ENCODE assay signal across 10 cellular contexts in the genomic region with DNA sequence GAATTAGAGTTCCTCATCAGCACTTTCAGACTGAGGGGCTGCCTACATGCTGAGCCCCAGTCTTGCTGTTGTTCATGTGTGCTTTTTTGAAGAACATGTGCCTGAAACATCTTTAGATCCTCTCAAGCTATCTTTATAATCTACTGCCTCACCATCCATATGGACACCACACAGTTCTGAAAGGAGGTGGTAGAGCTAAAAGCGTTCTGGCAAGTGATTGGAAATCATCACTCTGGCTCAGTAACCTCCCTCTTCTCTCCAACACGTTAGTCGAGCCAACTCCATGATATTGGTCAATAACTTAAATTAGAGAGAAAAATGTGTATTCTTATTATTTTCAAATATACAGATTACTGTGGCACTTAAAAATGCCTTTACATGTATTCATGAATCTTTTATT. TPM values are rescaled to one million over a fixed set of nuclear protein-coding genes. Genes with fewer than 3 reads are reported as not detected.
"Had no signal": no experiment of that assay in that cellular context is flagged by ENCODE, and none has a peak within 500 bp of the region (broad histone marks: within the 10 kb centered on the region; RNA-seq: fewer than 3 reads in every experiment).

No MANE protein-coding gene starts in this region.

- H3K36me3 ChIP-seq: HAP-1 had no signal

- H3K4me1 ChIP-seq: HAP-1 had no signal

- FAIRE-seq: HTR-8/SVneo had no signal

- H3K27ac ChIP-seq: GM23248 had no signal

- DNase-seq: GM23248, GOT3, H7, HFFc6, KBM-7 had no signal

- H3K4me3 ChIP-seq: GM23248, HAP-1 had no signal

- H3K9ac ChIP-seq: GM23248 had no signal

- H3K9me3 ChIP-seq: HAP-1 had no signal

- H2AFZ ChIP-seq: GM23248 had no signal

- ATAC-seq: HCT116 had no signal

RNA-seq across cellular contexts. Expression of a gene that starts 40.6 kb away (rescaled TPM):
- total RNA-seq: GM23248, HFFc6, HT-29 had no signal
- polyA plus RNA-seq: GM23248, IgD-negative memory B cell had no signal
